In genomic region chr3:110743202-110743601, GRCh38 we compare ENCODE assay signal across 11 cellular contexts.
DNase-seq lines count a peak whose midpoint lies in the region; TF ChIP-seq lines count a peak whose summit lies in the region.
"Had no signal": no experiment of that assay in that cellular context is flagged by ENCODE, and none has a peak within 500 bp of the region (broad histone marks: within the 10 kb centered on the region; RNA-seq: fewer than 3 reads in every experiment).

No MANE protein-coding gene starts in this region.

- intact Hi-C loops in left ventricle myocardium inferior (cut with micrococcal nuclease): no loop called here

- no peaks in the 10 kb centered on the region for H3K4me1 ChIP-seq in left ventricle myocardium inferior

- H3K27me3 ChIP-seq in left ventricle myocardium inferior (ENCODE audit: low read depth): no peaks in the 10 kb centered on the region

- H3K4me3 ChIP-seq in epithelial cell of proximal tubule (ENCODE audit: low read depth, low read length) (no peak overlapping the region), left ventricle myocardium inferior (no peak overlapping the region)

- H3K27ac ChIP-seq in left ventricle myocardium inferior (replicated peaks): no peak overlapping the region

- peaks cover 20% of the 10 kb centered on the region for H3K9me3 ChIP-seq in left ventricle myocardium inferior (replicated peaks)

- TF ChIP-seq CTCF in epithelial cell of proximal tubule (conservative IDR thresholded peaks at IDR 0.05; ENCODE audit: low read depth, low read length): no peak
- no peak for TF ChIP-seq CTCF in left ventricle myocardium inferior (IDR thresholded peaks at IDR 0.05; ENCODE audit: borderline replicate concordance)

- in situ Hi-C loops in KBM-7 (cut with MboI; ENCODE audit: low pct_unique_long_range_greater_than_20kb, low sequenced_read_pairs): no loop called here

- no peaks in the 10 kb centered on the region for H3K36me3 ChIP-seq in left ventricle myocardium inferior

- DNase-seq in NCI-H510A treated with DMSO at 0.1 percent for 48 hours (lab: John Stamatoyannopoulos, UW): peak; percentile 33
- no peak for DNase-seq in NCI-H510A (lab: John Stamatoyannopoulos, UW)
- DNase-seq in HuH-7 (ENCODE audit: low spot score): peak; percentile 77
- DNase-seq in epithelial cell of proximal tubule (ENCODE audit: low read depth): peak; percentile 80
- no peak for DNase-seq in germinal center (ENCODE audit: low spot score)
- DNase-seq in left ventricle myocardium inferior: no peak
- no peak for DNase-seq in activated CD4-positive, CD25-positive, alpha-beta regulatory T cell (lab: John Stamatoyannopoulos, UW)
- DNase-seq in KBM-7: no peak
- DNase-seq: activated effector memory CD4-positive, alpha-beta T cell treated with anti-CD3 and anti-CD28 coated beads, Interleukin-2, amount 50 U/mL, for 16 hours; cerebellar nuclear complex; midbrain had no signal

Comparison
In these comparisons a context has a peak if more than half of its experiments do, and no peak if none do; other contexts are left out.
1. DNase-seq: peak in NCI-H510A treated with DMSO at 0.1 percent for 48 hours (single experiment), HuH-7 (single experiment) and epithelial cell of proximal tubule (single experiment); none in NCI-H510A (single experiment), germinal center (single experiment), left ventricle myocardium inferior (single experiment), activated CD4-positive, CD25-positive, alpha-beta regulatory T cell (0 of 4) and KBM-7 (single experiment).